1 cellular context compared by ENCODE assay signal in the genomic region with DNA sequence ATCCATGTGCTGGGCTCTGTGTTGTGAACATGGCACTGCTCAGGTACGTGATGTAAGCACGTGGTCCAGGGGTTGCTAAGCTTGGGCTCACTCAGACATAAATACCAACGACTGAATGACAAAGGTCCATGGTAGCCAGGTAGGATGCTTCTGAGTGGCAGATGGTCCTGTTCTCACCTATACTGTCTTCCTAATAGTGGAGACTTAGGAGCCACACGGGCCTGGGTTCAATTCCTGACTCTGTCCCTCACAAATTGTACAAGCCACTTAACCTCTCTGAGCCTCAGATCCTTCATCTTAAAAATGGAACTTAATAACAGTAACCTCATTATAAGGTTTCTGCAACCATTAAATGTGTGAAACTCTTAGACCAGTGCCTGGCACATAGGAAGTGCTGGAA.
TF ChIP-seq lines count a peak whose summit lies in the region.

No MANE protein-coding gene starts in this region.

TF ChIP-seq in HepG2, 621 proteins besides CTCF, POLR2A, EP300 and RAD21:
- TF ChIP-seq, protein P1, sequence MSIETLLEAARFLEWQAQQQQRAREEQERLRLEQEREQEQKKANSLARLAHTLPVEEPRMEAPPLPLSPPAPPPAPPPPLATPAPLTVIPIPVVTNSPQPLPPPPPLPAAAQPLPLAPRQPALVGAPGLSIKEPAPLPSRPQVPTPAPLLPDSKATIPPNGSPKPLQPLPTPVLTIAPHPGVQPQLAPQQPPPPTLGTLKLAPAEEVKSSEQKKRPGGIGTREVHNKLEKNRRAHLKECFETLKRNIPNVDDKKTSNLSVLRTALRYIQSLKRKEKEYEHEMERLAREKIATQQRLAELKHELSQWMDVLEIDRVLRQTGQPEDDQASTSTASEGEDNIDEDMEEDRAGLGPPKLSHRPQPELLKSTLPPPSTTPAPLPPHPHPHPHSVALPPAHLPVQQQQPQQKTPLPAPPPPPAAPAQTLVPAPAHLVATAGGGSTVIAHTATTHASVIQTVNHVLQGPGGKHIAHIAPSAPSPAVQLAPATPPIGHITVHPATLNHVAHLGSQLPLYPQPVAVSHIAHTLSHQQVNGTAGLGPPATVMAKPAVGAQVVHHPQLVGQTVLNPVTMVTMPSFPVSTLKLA (IDR thresholded peaks at IDR 0.05), result peak; percentile 70
- TF ChIP-seq, protein P2, sequence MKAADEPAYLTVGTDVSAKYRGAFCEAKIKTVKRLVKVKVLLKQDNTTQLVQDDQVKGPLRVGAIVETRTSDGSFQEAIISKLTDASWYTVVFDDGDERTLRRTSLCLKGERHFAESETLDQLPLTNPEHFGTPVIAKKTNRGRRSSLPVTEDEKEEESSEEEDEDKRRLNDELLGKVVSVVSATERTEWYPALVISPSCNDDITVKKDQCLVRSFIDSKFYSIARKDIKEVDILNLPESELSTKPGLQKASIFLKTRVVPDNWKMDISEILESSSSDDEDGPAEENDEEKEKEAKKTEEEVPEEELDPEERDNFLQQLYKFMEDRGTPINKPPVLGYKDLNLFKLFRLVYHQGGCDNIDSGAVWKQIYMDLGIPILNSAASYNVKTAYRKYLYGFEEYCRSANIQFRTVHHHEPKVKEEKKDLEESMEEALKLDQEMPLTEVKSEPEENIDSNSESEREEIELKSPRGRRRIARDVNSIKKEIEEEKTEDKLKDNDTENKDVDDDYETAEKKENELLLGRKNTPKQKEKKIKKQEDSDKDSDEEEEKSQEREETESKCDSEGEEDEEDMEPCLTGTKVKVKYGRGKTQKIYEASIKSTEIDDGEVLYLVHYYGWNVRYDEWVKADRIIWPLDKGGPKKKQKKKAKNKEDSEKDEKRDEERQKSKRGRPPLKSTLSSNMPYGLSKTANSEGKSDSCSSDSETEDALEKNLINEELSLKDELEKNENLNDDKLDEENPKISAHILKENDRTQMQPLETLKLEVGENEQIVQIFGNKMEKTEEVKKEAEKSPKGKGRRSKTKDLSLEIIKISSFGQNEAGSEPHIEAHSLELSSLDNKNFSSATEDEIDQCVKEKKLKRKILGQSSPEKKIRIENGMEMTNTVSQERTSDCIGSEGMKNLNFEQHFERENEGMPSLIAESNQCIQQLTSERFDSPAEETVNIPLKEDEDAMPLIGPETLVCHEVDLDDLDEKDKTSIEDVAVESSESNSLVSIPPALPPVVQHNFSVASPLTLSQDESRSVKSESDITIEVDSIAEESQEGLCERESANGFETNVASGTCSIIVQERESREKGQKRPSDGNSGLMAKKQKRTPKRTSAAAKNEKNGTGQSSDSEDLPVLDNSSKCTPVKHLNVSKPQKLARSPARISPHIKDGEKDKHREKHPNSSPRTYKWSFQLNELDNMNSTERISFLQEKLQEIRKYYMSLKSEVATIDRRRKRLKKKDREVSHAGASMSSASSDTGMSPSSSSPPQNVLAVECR (CRISPR knock-in tag; IDR thresholded peaks at IDR 0.05; ENCODE audit: borderline replicate concordance), result no peak
TF ChIP-seq in HepG2: peak in this region for 1.
